8 cellular contexts compared by ENCODE assay signal in genomic region chr9:109320338-109320733, GRCh38. TPM values are rescaled to one million over a fixed set of nuclear protein-coding genes. Genes with fewer than 3 reads are reported as not detected.
DNase-seq lines count a peak whose midpoint lies in the region; ATAC-seq and TF ChIP-seq lines count a peak whose summit lies in the region.

No MANE protein-coding gene starts in this region.

- H3K27me3 Mint-ChIP-seq in HFFc6 (ENCODE audit: insufficient read depth): peaks cover 41% of the 10 kb centered on the region

- TF ChIP-seq CTCF in cardiac muscle cell (IDR thresholded peaks at IDR 0.05; ENCODE audit: low read depth, low read length): no peak
- no peak for TF ChIP-seq CTCF in HFFc6 (IDR thresholded peaks at IDR 0.05)

- no peaks in the 10 kb centered on the region for H3K36me3 Mint-ChIP-seq in HFFc6 (ENCODE audit: low read depth)

- H3K36me3 ChIP-seq in cardiac muscle cell: no peaks in the 10 kb centered on the region

- H3K4me1 ChIP-seq in cardiac muscle cell (ENCODE audit: low read depth): peaks cover 4% of the 10 kb centered on the region

- H3K4me1 Mint-ChIP-seq in HFFc6 (ENCODE audit: low read depth): no peaks in the 10 kb centered on the region

- H3K4me3 ChIP-seq in cardiac muscle cell: peak overlapping the region; percentile 52

- peaks cover 40% of the 10 kb centered on the region for H3K27me3 ChIP-seq in cardiac muscle cell

- ATAC-seq in GM21619 (IDR thresholded peaks at IDR 0.05; ENCODE audit: unreplicated experiment): peak; percentile 33

- no peak overlapping the region for H3K4me3 Mint-ChIP-seq in HFFc6

- H3K27ac Mint-ChIP-seq in HFFc6: no peak overlapping the region

- no peaks in the 10 kb centered on the region for H3K9me3 ChIP-seq in cardiac muscle cell (ENCODE audit: low read depth)

- DNase-seq in DMS 273 (lab: John Stamatoyannopoulos, UW; ENCODE audit: unreplicated experiment) (peak; percentile 77), DMS 273 treated with DMSO at 0.1 percent for 48 hours (lab: John Stamatoyannopoulos, UW) (no peak), HK-2 (ENCODE audit: unreplicated experiment) (peak; percentile 31), cardiac muscle cell (ENCODE audit: low read depth in 1 of 2, low spot score in 1 of 2) (peak in 1 of 2 donors; percentile 62), epidermal melanocyte (ENCODE audit: insufficient read length, low spot score) (no peak), cortex of kidney (lab: John Stamatoyannopoulos, UW) (no peak), HFFc6 (no peak)

- H3K9me3 Mint-ChIP-seq in HFFc6: no peaks in the 10 kb centered on the region

- no peak overlapping the region for H3K27ac ChIP-seq in cardiac muscle cell

RNA-seq across cellular contexts. Expression of gene EPB41L4B, which starts 0.5 kb away (rescaled TPM):
- total RNA-seq in cardiac muscle cell: 2.0 and 2.1 TPM in 2 replicates
- 2.1 and 4.7 TPM in 2 replicates for polyA plus RNA-seq in cardiac muscle cell
- under 1 TPM in 4 of 6 experiments, not detected in 2; 0.33 to 0.37 (median 0.35) TPM for total RNA-seq in HFFc6 (2021; fragmentation: NEBNext Ultra II Directional; extraction: Animal tissue kit (Norgen Biotek cat#: 25700))

Comparison
In these comparisons a context has a peak if more than half of its experiments do, and no peak if none do; other contexts are left out.
1. DNase-seq: peak in DMS 273 (single experiment) and HK-2 (single experiment); none in DMS 273 treated with DMSO at 0.1 percent for 48 hours (single experiment), epidermal melanocyte (single experiment), cortex of kidney (single experiment) and HFFc6 (single experiment).